ENCODE assay signal across 1 cellular context in the genomic region with DNA sequence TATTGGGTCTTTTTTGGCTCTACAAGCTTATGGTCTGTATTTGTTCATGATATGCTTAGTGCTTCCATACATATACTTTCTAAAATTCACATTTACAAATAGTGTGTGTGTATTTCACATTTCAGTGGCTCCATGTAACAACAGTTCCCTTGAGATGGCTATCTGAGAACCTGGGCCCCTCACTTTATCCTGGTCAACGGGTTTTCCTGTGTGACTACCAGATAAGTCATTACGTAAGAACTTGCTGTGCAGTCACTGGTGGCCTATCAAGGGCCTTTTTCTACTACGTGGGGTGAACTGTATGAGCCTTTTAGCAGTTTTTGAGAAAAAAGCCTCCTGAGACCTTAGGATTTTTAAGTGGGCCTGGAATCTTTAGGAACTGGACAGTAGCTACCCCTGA.
TF ChIP-seq lines count a peak whose summit lies in the region.

No MANE protein-coding gene starts in this region.

TF ChIP-seq in HepG2, 621 proteins besides CTCF, POLR2A, EP300 and RAD21 (continued from another document and continues in another):
- TF ChIP-seq, protein P1, sequence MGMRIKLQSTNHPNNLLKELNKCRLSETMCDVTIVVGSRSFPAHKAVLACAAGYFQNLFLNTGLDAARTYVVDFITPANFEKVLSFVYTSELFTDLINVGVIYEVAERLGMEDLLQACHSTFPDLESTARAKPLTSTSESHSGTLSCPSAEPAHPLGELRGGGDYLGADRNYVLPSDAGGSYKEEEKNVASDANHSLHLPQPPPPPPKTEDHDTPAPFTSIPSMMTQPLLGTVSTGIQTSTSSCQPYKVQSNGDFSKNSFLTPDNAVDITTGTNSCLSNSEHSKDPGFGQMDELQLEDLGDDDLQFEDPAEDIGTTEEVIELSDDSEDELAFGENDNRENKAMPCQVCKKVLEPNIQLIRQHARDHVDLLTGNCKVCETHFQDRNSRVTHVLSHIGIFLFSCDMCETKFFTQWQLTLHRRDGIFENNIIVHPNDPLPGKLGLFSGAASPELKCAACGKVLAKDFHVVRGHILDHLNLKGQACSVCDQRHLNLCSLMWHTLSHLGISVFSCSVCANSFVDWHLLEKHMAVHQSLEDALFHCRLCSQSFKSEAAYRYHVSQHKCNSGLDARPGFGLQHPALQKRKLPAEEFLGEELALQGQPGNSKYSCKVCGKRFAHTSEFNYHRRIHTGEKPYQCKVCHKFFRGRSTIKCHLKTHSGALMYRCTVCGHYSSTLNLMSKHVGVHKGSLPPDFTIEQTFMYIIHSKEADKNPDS (CRISPR knock-in tag; IDR thresholded peaks at IDR 0.05) = no peak
- TF ChIP-seq SAP130 (CRISPR knock-in tag; IDR thresholded peaks at IDR 0.05; ENCODE audit: low read depth) (no peak), TRIM24 (CRISPR knock-in tag; IDR thresholded peaks at IDR 0.05) (no peak), ZNF850 (CRISPR knock-in tag; conservative IDR thresholded peaks at IDR 0.05) (no peak), RBM39 (IDR thresholded peaks at IDR 0.05; ENCODE audit: low read depth, low read length, poor library complexity, severe bottlenecking) (no peak), STAT6 (CRISPR knock-in tag; IDR thresholded peaks at IDR 0.05; ENCODE audit: borderline replicate concordance) (no peak), PHF21A (CRISPR knock-in tag; IDR thresholded peaks at IDR 0.05) (0 out of 2 replicates have a peak, but pooled peaks have one; percentile 18), BRD4 (CRISPR knock-in tag; IDR thresholded peaks at IDR 0.05) (no peak), ZNF660 (CRISPR knock-in tag; IDR thresholded peaks at IDR 0.05; ENCODE audit: borderline replicate concordance, low read depth) (no peak), ZMYM4 (CRISPR knock-in tag; IDR thresholded peaks at IDR 0.05) (peak; percentile 53), CEBPB (IDR thresholded peaks at IDR 0.05; ENCODE audit: borderline replicate concordance, low read depth, low read length) (peak; percentile 54; the same call in 1 of the 2 replicates), ZFP37 (CRISPR knock-in tag; IDR thresholded peaks at IDR 0.05; ENCODE audit: borderline replicate concordance) (no peak), ZNF674 (CRISPR knock-in tag; IDR thresholded peaks at IDR 0.05; ENCODE audit: low read depth) (no peak), ZNF644 (CRISPR knock-in tag; IDR thresholded peaks at IDR 0.05; ENCODE audit: low read depth) (peak; percentile 47; the same call in 1 of the 2 replicates), RAD51 (IDR thresholded peaks at IDR 0.05; ENCODE audit: borderline replicate concordance) (no peak), ZNF510 (CRISPR knock-in tag; IDR thresholded peaks at IDR 0.05; ENCODE audit: low read depth) (no peak), AHR (CRISPR knock-in tag; IDR thresholded peaks at IDR 0.05) (no peak), ZNF562 (CRISPR knock-in tag; IDR thresholded peaks at IDR 0.05; ENCODE audit: borderline replicate concordance) (no peak), KLF6 (CRISPR knock-in tag; IDR thresholded peaks at IDR 0.05) (no peak), FOXJ3 (CRISPR knock-in tag; IDR thresholded peaks at IDR 0.05; ENCODE audit: borderline replicate concordance) (no peak), CEBPG (CRISPR knock-in tag; IDR thresholded peaks at IDR 0.05) (peak; percentile 52; the same call in 1 of the 2 replicates)
- TF ChIP-seq, protein P2, sequence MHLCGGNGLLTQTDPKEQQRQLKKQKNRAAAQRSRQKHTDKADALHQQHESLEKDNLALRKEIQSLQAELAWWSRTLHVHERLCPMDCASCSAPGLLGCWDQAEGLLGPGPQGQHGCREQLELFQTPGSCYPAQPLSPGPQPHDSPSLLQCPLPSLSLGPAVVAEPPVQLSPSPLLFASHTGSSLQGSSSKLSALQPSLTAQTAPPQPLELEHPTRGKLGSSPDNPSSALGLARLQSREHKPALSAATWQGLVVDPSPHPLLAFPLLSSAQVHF (CRISPR knock-in tag; IDR thresholded peaks at IDR 0.05) = no peak
- TF ChIP-seq, protein P3, sequence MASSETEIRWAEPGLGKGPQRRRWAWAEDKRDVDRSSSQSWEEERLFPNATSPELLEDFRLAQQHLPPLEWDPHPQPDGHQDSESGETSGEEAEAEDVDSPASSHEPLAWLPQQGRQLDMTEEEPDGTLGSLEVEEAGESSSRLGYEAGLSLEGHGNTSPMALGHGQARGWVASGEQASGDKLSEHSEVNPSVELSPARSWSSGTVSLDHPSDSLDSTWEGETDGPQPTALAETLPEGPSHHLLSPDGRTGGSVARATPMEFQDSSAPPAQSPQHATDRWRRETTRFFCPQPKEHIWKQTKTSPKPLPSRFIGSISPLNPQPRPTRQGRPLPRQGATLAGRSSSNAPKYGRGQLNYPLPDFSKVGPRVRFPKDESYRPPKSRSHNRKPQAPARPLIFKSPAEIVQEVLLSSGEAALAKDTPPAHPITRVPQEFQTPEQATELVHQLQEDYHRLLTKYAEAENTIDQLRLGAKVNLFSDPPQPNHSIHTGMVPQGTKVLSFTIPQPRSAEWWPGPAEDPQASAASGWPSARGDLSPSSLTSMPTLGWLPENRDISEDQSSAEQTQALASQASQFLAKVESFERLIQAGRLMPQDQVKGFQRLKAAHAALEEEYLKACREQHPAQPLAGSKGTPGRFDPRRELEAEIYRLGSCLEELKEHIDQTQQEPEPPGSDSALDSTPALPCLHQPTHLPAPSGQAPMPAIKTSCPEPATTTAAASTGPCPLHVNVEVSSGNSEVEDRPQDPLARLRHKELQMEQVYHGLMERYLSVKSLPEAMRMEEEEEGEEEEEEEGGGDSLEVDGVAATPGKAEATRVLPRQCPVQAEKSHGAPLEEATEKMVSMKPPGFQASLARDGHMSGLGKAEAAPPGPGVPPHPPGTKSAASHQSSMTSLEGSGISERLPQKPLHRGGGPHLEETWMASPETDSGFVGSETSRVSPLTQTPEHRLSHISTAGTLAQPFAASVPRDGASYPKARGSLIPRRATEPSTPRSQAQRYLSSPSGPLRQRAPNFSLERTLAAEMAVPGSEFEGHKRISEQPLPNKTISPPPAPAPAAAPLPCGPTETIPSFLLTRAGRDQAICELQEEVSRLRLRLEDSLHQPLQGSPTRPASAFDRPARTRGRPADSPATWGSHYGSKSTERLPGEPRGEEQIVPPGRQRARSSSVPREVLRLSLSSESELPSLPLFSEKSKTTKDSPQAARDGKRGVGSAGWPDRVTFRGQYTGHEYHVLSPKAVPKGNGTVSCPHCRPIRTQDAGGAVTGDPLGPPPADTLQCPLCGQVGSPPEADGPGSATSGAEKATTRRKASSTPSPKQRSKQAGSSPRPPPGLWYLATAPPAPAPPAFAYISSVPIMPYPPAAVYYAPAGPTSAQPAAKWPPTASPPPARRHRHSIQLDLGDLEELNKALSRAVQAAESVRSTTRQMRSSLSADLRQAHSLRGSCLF (CRISPR knock-in tag; IDR thresholded peaks at IDR 0.05; ENCODE audit: borderline replicate concordance) = no peak
- TF ChIP-seq, protein P4, sequence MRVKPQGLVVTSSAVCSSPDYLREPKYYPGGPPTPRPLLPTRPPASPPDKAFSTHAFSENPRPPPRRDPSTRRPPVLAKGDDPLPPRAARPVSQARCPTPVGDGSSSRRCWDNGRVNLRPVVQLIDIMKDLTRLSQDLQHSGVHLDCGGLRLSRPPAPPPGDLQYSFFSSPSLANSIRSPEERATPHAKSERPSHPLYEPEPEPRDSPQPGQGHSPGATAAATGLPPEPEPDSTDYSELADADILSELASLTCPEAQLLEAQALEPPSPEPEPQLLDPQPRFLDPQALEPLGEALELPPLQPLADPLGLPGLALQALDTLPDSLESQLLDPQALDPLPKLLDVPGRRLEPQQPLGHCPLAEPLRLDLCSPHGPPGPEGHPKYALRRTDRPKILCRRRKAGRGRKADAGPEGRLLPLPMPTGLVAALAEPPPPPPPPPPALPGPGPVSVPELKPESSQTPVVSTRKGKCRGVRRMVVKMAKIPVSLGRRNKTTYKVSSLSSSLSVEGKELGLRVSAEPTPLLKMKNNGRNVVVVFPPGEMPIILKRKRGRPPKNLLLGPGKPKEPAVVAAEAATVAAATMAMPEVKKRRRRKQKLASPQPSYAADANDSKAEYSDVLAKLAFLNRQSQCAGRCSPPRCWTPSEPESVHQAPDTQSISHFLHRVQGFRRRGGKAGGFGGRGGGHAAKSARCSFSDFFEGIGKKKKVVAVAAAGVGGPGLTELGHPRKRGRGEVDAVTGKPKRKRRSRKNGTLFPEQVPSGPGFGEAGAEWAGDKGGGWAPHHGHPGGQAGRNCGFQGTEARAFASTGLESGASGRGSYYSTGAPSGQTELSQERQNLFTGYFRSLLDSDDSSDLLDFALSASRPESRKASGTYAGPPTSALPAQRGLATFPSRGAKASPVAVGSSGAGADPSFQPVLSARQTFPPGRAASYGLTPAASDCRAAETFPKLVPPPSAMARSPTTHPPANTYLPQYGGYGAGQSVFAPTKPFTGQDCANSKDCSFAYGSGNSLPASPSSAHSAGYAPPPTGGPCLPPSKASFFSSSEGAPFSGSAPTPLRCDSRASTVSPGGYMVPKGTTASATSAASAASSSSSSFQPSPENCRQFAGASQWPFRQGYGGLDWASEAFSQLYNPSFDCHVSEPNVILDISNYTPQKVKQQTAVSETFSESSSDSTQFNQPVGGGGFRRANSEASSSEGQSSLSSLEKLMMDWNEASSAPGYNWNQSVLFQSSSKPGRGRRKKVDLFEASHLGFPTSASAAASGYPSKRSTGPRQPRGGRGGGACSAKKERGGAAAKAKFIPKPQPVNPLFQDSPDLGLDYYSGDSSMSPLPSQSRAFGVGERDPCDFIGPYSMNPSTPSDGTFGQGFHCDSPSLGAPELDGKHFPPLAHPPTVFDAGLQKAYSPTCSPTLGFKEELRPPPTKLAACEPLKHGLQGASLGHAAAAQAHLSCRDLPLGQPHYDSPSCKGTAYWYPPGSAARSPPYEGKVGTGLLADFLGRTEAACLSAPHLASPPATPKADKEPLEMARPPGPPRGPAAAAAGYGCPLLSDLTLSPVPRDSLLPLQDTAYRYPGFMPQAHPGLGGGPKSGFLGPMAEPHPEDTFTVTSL (CRISPR knock-in tag; IDR thresholded peaks at IDR 0.05; ENCODE audit: borderline replicate concordance) = no peak
- TF ChIP-seq, protein P5, sequence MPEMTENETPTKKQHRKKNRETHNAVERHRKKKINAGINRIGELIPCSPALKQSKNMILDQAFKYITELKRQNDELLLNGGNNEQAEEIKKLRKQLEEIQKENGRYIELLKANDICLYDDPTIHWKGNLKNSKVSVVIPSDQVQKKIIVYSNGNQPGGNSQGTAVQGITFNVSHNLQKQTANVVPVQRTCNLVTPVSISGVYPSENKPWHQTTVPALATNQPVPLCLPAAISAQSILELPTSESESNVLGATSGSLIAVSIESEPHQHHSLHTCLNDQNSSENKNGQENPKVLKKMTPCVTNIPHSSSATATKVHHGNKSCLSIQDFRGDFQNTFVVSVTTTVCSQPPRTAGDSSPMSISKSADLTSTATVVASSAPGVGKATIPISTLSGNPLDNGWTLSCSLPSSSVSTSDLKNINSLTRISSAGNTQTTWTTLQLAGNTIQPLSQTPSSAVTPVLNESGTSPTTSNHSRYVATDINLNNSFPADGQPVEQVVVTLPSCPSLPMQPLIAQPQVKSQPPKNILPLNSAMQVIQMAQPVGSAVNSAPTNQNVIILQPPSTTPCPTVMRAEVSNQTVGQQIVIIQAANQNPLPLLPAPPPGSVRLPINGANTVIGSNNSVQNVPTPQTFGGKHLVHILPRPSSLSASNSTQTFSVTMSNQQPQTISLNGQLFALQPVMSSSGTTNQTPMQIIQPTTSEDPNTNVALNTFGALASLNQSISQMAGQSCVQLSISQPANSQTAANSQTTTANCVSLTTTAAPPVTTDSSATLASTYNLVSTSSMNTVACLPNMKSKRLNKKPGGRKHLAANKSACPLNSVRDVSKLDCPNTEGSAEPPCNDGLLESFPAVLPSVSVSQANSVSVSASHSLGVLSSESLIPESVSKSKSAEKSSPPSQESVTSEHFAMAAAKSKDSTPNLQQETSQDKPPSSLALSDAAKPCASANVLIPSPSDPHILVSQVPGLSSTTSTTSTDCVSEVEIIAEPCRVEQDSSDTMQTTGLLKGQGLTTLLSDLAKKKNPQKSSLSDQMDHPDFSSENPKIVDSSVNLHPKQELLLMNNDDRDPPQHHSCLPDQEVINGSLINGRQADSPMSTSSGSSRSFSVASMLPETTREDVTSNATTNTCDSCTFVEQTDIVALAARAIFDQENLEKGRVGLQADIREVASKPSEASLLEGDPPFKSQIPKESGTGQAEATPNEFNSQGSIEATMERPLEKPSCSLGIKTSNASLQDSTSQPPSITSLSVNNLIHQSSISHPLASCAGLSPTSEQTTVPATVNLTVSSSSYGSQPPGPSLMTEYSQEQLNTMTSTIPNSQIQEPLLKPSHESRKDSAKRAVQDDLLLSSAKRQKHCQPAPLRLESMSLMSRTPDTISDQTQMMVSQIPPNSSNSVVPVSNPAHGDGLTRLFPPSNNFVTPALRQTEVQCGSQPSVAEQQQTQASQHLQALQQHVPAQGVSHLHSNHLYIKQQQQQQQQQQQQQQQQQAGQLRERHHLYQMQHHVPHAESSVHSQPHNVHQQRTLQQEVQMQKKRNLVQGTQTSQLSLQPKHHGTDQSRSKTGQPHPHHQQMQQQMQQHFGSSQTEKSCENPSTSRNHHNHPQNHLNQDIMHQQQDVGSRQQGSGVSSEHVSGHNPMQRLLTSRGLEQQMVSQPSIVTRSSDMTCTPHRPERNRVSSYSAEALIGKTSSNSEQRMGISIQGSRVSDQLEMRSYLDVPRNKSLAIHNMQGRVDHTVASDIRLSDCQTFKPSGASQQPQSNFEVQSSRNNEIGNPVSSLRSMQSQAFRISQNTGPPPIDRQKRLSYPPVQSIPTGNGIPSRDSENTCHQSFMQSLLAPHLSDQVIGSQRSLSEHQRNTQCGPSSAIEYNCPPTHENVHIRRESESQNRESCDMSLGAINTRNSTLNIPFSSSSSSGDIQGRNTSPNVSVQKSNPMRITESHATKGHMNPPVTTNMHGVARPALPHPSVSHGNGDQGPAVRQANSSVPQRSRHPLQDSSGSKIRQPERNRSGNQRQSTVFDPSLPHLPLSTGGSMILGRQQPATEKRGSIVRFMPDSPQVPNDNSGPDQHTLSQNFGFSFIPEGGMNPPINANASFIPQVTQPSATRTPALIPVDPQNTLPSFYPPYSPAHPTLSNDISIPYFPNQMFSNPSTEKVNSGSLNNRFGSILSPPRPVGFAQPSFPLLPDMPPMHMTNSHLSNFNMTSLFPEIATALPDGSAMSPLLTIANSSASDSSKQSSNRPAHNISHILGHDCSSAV (CRISPR knock-in tag; IDR thresholded peaks at IDR 0.05; ENCODE audit: borderline replicate concordance) = no peak
